ENCODE assay signal across 9 cellular contexts in genomic region chr1:230568008-230568407, GRCh38.
DNase-seq lines count a peak whose midpoint lies in the region; ATAC-seq and TF ChIP-seq lines count a peak whose summit lies in the region.
"Had no signal": no experiment of that assay in that cellular context is flagged by ENCODE, and none has a peak within 500 bp of the region (broad histone marks: within the 10 kb centered on the region; RNA-seq: fewer than 3 reads in every experiment).

No MANE protein-coding gene starts in this region.

- peak; percentile 42 for TF ChIP-seq CTCF in epithelial cell of esophagus (IDR thresholded peaks at IDR 0.05; ENCODE audit: insufficient read depth, low read depth, low read length, missing control alignments)

- DNase-seq in activated CD4-positive, alpha-beta T cell treated with anti-CD3 and anti-CD28 coated beads, Interleukin-2, amount 50 U/mL, for 48 hours = peak; percentile 18 to 31
- DNase-seq in activated CD4-positive, alpha-beta T cell treated with anti-CD3 and anti-CD28 coated beads, Interleukin-2, amount 10 ng/mL, durations not matched to agents 7 days and 5 days = no peak
- DNase-seq in NCI-H510A (lab: John Stamatoyannopoulos, UW) (peak; percentile 17), epithelial cell of esophagus (ENCODE audit: low read depth) (peak; percentile 49), KG1 (lab: John Stamatoyannopoulos, UW) (no peak)
- DNase-seq in stimulated activated CD8-positive, alpha-beta memory T cell treated with anti-CD3 and anti-CD28 coated beads, Interleukin-4, amount 100 ng/mL, for 48 hours = peak; percentile 48

- H3K4me3 Mint-ChIP-seq in activated CD4-positive, alpha-beta T cell treated with anti-CD3 and anti-CD28 coated beads, Interleukin-2, amount 10 ng/mL, durations not matched to agents 7 days and 5 days = no peak overlapping the region
- H3K4me3 Mint-ChIP-seq: CD4-positive, CD25-positive, alpha-beta regulatory T cell had no signal

- CTCF ChIA-PET in activated CD4-positive, alpha-beta T cell treated with anti-CD3 and anti-CD28 coated beads, Interleukin-2, amount 10 ng/mL, durations not matched to agents 7 days and 5 days (lab: Charles Lee) = interaction anchor here (0.7 kb wide), 1 partner anchor 19 kb away, joined by 3 read pairs; no protein-coding TSS in a partner anchor

- no peaks in the 10 kb centered on the region for H3K9me3 Mint-ChIP-seq in activated CD4-positive, alpha-beta T cell treated with anti-CD3 and anti-CD28 coated beads, Interleukin-2, amount 10 ng/mL, durations not matched to agents 7 days and 5 days
- H3K9me3 Mint-ChIP-seq: CD4-positive, CD25-positive, alpha-beta regulatory T cell had no signal

- no peaks in the 10 kb centered on the region for H3K36me3 Mint-ChIP-seq in activated CD4-positive, alpha-beta T cell treated with anti-CD3 and anti-CD28 coated beads, Interleukin-2, amount 10 ng/mL, durations not matched to agents 7 days and 5 days (ENCODE audit: low read depth)
- H3K36me3 Mint-ChIP-seq: CD4-positive, CD25-positive, alpha-beta regulatory T cell had no signal

- POLR2A ChIA-PET in activated CD4-positive, alpha-beta T cell treated with anti-CD3 and anti-CD28 coated beads, Interleukin-2, amount 10 ng/mL, durations not matched to agents 7 days and 5 days (lab: Charles Lee) = no interaction called here

- H3K27ac Mint-ChIP-seq in activated CD4-positive, alpha-beta T cell treated with anti-CD3 and anti-CD28 coated beads, Interleukin-2, amount 10 ng/mL, durations not matched to agents 7 days and 5 days = no peak overlapping the region
- H3K27ac Mint-ChIP-seq: CD4-positive, CD25-positive, alpha-beta regulatory T cell had no signal

- peaks cover 31% of the 10 kb centered on the region for H3K27me3 Mint-ChIP-seq in activated CD4-positive, alpha-beta T cell treated with anti-CD3 and anti-CD28 coated beads, Interleukin-2, amount 10 ng/mL, durations not matched to agents 7 days and 5 days
- H3K27me3 Mint-ChIP-seq: CD4-positive, CD25-positive, alpha-beta regulatory T cell had no signal

- H3K4me3 ChIP-seq in epithelial cell of esophagus (ENCODE audit: low read length) = no peak overlapping the region

- no peaks in the 10 kb centered on the region for H3K4me1 Mint-ChIP-seq in activated CD4-positive, alpha-beta T cell treated with anti-CD3 and anti-CD28 coated beads, Interleukin-2, amount 10 ng/mL, durations not matched to agents 7 days and 5 days

- ATAC-seq in HG03342 (IDR thresholded peaks at IDR 0.05; ENCODE audit: unreplicated experiment) (no peak), HG03469 (IDR thresholded peaks at IDR 0.05; ENCODE audit: unreplicated experiment) (no peak)

Comparison
In these comparisons a context has a peak if more than half of its experiments do, and no peak if none do; other contexts are left out.
1. DNase-seq: peak in activated CD4-positive, alpha-beta T cell treated with anti-CD3 and anti-CD28 coated beads, Interleukin-2, amount 50 U/mL, for 48 hours (2 of 2), NCI-H510A (single experiment), epithelial cell of esophagus (single experiment) and stimulated activated CD8-positive, alpha-beta memory T cell treated with anti-CD3 and anti-CD28 coated beads, Interleukin-4, amount 100 ng/mL, for 48 hours (single experiment); none in activated CD4-positive, alpha-beta T cell treated with anti-CD3 and anti-CD28 coated beads, Interleukin-2, amount 10 ng/mL, durations not matched to agents 7 days and 5 days (single experiment) and KG1 (single experiment).